8 cellular contexts compared by ENCODE assay signal in genomic region chr9:94922098-94922607, GRCh38.
DNase-seq lines count a peak whose midpoint lies in the region; FAIRE-seq and TF ChIP-seq lines count a peak whose summit lies in the region.

No MANE protein-coding gene starts in this region.

- CTCF ChIA-PET in endothelial cell of umbilical vein (lab: Charles Lee) = interaction anchor here (1.0 to 1.6 kb wide), 2 partner anchors 12 to 29 kb away, joined by 4 read pairs; no protein-coding TSS in a partner anchor

- intact Hi-C loops in endothelial cell of umbilical vein (cut with micrococcal nuclease) (no loop called here), posterior cingulate gyrus (cut with DNase I) (no loop called here)

- peak; percentile 84 for FAIRE-seq in endothelial cell of umbilical vein (lab: Jason Lieb, UNC)

- no peaks in the 10 kb centered on the region for H3K27me3 ChIP-seq in NT2/D1 (ENCODE audit: insufficient read depth, insufficient read length)
- no peaks in the 10 kb centered on the region for H3K27me3 ChIP-seq in endothelial cell of umbilical vein (ENCODE audit: control insufficient read depth in 2 of 2, insufficient read depth in 2 of 2, low read length in 2 of 2)

- H3K9ac ChIP-seq in NT2/D1 (ENCODE audit: insufficient read length, low read depth) = peak overlapping the region; percentile 33
- peak overlapping the region; percentile 31 for H3K9ac ChIP-seq in endothelial cell of umbilical vein (replicated peaks; ENCODE audit: extremely low read depth, insufficient read depth, low read length)

- H3K4me1 Mint-ChIP-seq in nephron = peaks cover 56% of the 10 kb centered on the region

- no peaks in the 10 kb centered on the region for H3K9me1 ChIP-seq in endothelial cell of umbilical vein (replicated peaks; ENCODE audit: control insufficient read depth, extremely low read depth, insufficient read depth, low read length)

- H3K36me3 ChIP-seq in NT2/D1 (ENCODE audit: insufficient read depth, insufficient read length, low read length) (peaks cover 32% of the 10 kb centered on the region), endothelial cell of umbilical vein (ENCODE audit: control insufficient read depth in 2 of 2, extremely low read depth in 1 of 2, insufficient read depth in 2 of 2, low read length in 2 of 2) (no peaks in the 10 kb centered on the region)

- no peaks in the 10 kb centered on the region for H3K9me3 Mint-ChIP-seq in nephron

- H3K4me2 ChIP-seq in endothelial cell of umbilical vein (ENCODE audit: insufficient read depth, low read length) = peak overlapping the region; percentile 32

- peaks cover 8% of the 10 kb centered on the region for H3K27me3 Mint-ChIP-seq in nephron (ENCODE audit: low read depth)

- no peaks in the 10 kb centered on the region for H3K9me3 ChIP-seq in NT2/D1 (ENCODE audit: insufficient read depth, low read length)
- no peaks in the 10 kb centered on the region for H3K9me3 ChIP-seq in endothelial cell of umbilical vein (replicated peaks; ENCODE audit: control insufficient read depth, insufficient read depth, low read length)

- TF ChIP-seq POLR2A in endothelial cell of umbilical vein (IDR thresholded peaks at IDR 0.05; ENCODE audit: low read depth, low read length) = no peak

- H3K4me3 Mint-ChIP-seq in nephron = peak overlapping the region in 1 of 3 experiments; percentile 10

- H3K4me3 ChIP-seq in NT2/D1 (ENCODE audit: insufficient read length, low read depth) (no peak overlapping the region), endothelial cell of umbilical vein (replicated peaks in 1 of 3; ENCODE audit: insufficient read depth in 1 of 3, low read depth in 1 of 3, low read length in 3 of 3) (no peak overlapping the region)

- peak overlapping the region; percentile 52 for H2AFZ ChIP-seq in endothelial cell of umbilical vein (ENCODE audit: low read depth, low read length)

- POLR2A ChIA-PET in endothelial cell of umbilical vein (lab: Charles Lee) = no interaction called here

- DNase-seq in AG09319 (ENCODE audit: extremely low read depth, low read depth) (peak; percentile 94), NT2/D1 (ENCODE audit: low read depth, low spot score) (no peak), endothelial cell of umbilical vein (ENCODE audit: low read depth, low spot score) (peak; percentile 78), posterior cingulate gyrus (no peak), NCI-H524 (lab: John Stamatoyannopoulos, UW) (no peak), activated gamma-delta T cell treated with Interleukin-2 at 50 U/mL for 16 hours (no peak)
- no peak for DNase-seq in activated CD4-positive, alpha-beta T cell treated with anti-CD3 and anti-CD28 coated beads for 48 hours

- peak overlapping the region; percentile 38 for H3K27ac ChIP-seq in endothelial cell of umbilical vein (ENCODE audit: insufficient read depth, low read depth, low read length)

- H3K36me3 Mint-ChIP-seq in nephron (ENCODE audit: low read depth) = peaks cover 16% of the 10 kb centered on the region

- no peaks in the 10 kb centered on the region for H4K20me1 ChIP-seq in endothelial cell of umbilical vein (replicated peaks; ENCODE audit: control insufficient read depth, extremely low read depth, insufficient read depth, low read length)

- no peaks in the 10 kb centered on the region for H3K79me2 ChIP-seq in endothelial cell of umbilical vein (ENCODE audit: control insufficient read depth, insufficient read depth, low read length)

- TF ChIP-seq CTCF in AG09319 (IDR thresholded peaks at IDR 0.05; ENCODE audit: low read depth, low read length) (no peak), endothelial cell of umbilical vein (IDR thresholded peaks at IDR 0.05; ENCODE audit: extremely low read depth in 1 of 2, insufficient read depth in 1 of 2, low read depth in 1 of 2, low read length in 2 of 2) (no peak), nephron (IDR thresholded peaks at IDR 0.05; ENCODE audit: unreplicated experiment in 3 of 3) (no peak)

- H3K27ac Mint-ChIP-seq in nephron = peak overlapping the region; percentile 91 to 97 (median 96)

- no TSS peak for BruUV-seq in endothelial cell of umbilical vein (replicated peaks; lab: Mats Ljungman, UMichigan)

- dilution Hi-C loops in endothelial cell of umbilical vein (cut with MboI; ENCODE audit: extremely low pct_ligation_motif_present, low sequenced_read_pairs) = no loop called here

- peaks cover 13% of the 10 kb centered on the region for H3K4me1 ChIP-seq in NT2/D1 (ENCODE audit: insufficient read depth, insufficient read length)
- peaks cover 18% of the 10 kb centered on the region for H3K4me1 ChIP-seq in endothelial cell of umbilical vein (ENCODE audit: control insufficient read depth, extremely low read depth, insufficient read depth, low read length)

TF ChIP-seq in endothelial cell of umbilical vein, 7 proteins besides CTCF, POLR2A, EP300 and RAD21:
- TF ChIP-seq GATA2 (IDR thresholded peaks at IDR 0.05; ENCODE audit: insufficient read depth, insufficient read length, low read depth, low read length) (no peak), POLR2AphosphoS5 (IDR thresholded peaks at IDR 0.05; ENCODE audit: insufficient read depth, low read depth, low read length) (no peak), MAX (IDR thresholded peaks at IDR 0.05; ENCODE audit: insufficient read depth, insufficient read length) (no peak), MYC (IDR thresholded peaks at IDR 0.05; ENCODE audit: low read depth, low read length) (no peak), JUN (IDR thresholded peaks at IDR 0.05; ENCODE audit: borderline replicate concordance, insufficient read depth, insufficient read length, low read depth) (no peak), FOS (IDR thresholded peaks at IDR 0.05; ENCODE audit: borderline replicate concordance, insufficient read depth, low read length) (no peak), EZH2 (IDR thresholded peaks at IDR 0.05; ENCODE audit: borderline replicate concordance, low read depth, low read length, severe bottlenecking) (no peak)

Comparison
In these comparisons a context has a peak if more than half of its experiments do, and no peak if none do; other contexts are left out.
1. DNase-seq: peak in AG09319 (single experiment) and endothelial cell of umbilical vein (single experiment); none in NT2/D1 (single experiment), activated CD4-positive, alpha-beta T cell treated with anti-CD3 and anti-CD28 coated beads for 48 hours (single experiment), posterior cingulate gyrus (0 of 10), NCI-H524 (0 of 2) and activated gamma-delta T cell treated with Interleukin-2 at 50 U/mL for 16 hours (single experiment).